1 cellular context compared by ENCODE assay signal in genomic region chr1:93150729-93151128, GRCh38.
TF ChIP-seq lines count a peak whose summit lies in the region.

No MANE protein-coding gene starts in this region.

TF ChIP-seq in GM23338, 12 proteins besides CTCF, POLR2A, EP300 and RAD21 (continued from another document):
- TF ChIP-seq ZNF462 (CRISPR knock-in tag; IDR thresholded peaks at IDR 0.05), result no peak
- TF ChIP-seq EZH2 (IDR thresholded peaks at IDR 0.05; ENCODE audit: low read depth, unreplicated experiment), result no peak
- no peak for TF ChIP-seq ZNF331 (CRISPR knock-in tag; IDR thresholded peaks at IDR 0.05; ENCODE audit: low read depth)
- no peak for TF ChIP-seq ETS1 (IDR thresholded peaks at IDR 0.05)
- no peak for TF ChIP-seq CREB1 (CRISPR knock-in tag; IDR thresholded peaks at IDR 0.05; ENCODE audit: low read depth)
- TF ChIP-seq POLR2AphosphoS5 (IDR thresholded peaks at IDR 0.05; ENCODE audit: low read depth), result no peak
- no peak for TF ChIP-seq EZH2phosphoT487 (IDR thresholded peaks at IDR 0.05; ENCODE audit: unreplicated experiment)
- no peak for TF ChIP-seq ZNF114 (CRISPR knock-in tag; IDR thresholded peaks at IDR 0.05)
- TF ChIP-seq REST (IDR thresholded peaks at IDR 0.05; ENCODE audit: unreplicated experiment), result no peak
- TF ChIP-seq STAT1 (IDR thresholded peaks at IDR 0.05; ENCODE audit: unreplicated experiment), result no peak
- TF ChIP-seq NANOG (IDR thresholded peaks at IDR 0.05; ENCODE audit: borderline replicate concordance), result no peak
